In genomic region chr4:163448541-163449203, GRCh38 we compare ENCODE assay signal across 16 cellular contexts. TPM values are rescaled to one million over a fixed set of nuclear protein-coding genes. Genes with fewer than 3 reads are reported as not detected.
DNase-seq lines count a peak whose midpoint lies in the region; ATAC-seq, FAIRE-seq and TF ChIP-seq lines count a peak whose summit lies in the region.
"Had no signal": no experiment of that assay in that cellular context is flagged by ENCODE, and none has a peak within 500 bp of the region (broad histone marks: within the 10 kb centered on the region; RNA-seq: fewer than 3 reads in every experiment).

No MANE protein-coding gene starts in this region.

- H3K4me1 Mint-ChIP-seq in activated naive CD4-positive, alpha-beta T cell treated with anti-CD3 and anti-CD28 coated beads, Interleukin-2, amount 10 ng/mL, durations not matched to agents 7 days and 5 days, result no peaks in the 10 kb centered on the region
- H3K4me1 Mint-ChIP-seq: CD8-positive, alpha-beta memory T cell had no signal

- no peak overlapping the region for H3K27ac Mint-ChIP-seq in activated naive CD4-positive, alpha-beta T cell treated with anti-CD3 and anti-CD28 coated beads, Interleukin-2, amount 10 ng/mL, durations not matched to agents 7 days and 5 days
- H3K27ac Mint-ChIP-seq: CD8-positive, alpha-beta memory T cell had no signal

- no peaks in the 10 kb centered on the region for H3K9me3 Mint-ChIP-seq in activated naive CD4-positive, alpha-beta T cell treated with anti-CD3 and anti-CD28 coated beads, Interleukin-2, amount 10 ng/mL, durations not matched to agents 7 days and 5 days
- H3K9me3 Mint-ChIP-seq: brain; CD8-positive, alpha-beta memory T cell had no signal

- H3K27me3 Mint-ChIP-seq in activated naive CD4-positive, alpha-beta T cell treated with anti-CD3 and anti-CD28 coated beads, Interleukin-2, amount 10 ng/mL, durations not matched to agents 7 days and 5 days, result peaks cover 4% of the 10 kb centered on the region
- H3K27me3 Mint-ChIP-seq: brain had no signal

- TF ChIP-seq POLR2A in H54 (IDR thresholded peaks at IDR 0.05; ENCODE audit: low read depth, low read length), result no peak

- ATAC-seq in GM19452 (IDR thresholded peaks at IDR 0.05; ENCODE audit: unreplicated experiment), result no peak

- CTCF ChIA-PET in activated naive CD4-positive, alpha-beta T cell treated with anti-CD3 and anti-CD28 coated beads, Interleukin-2, amount 10 ng/mL, durations not matched to agents 7 days and 5 days (lab: Charles Lee), result no interaction called here

- no peaks in the 10 kb centered on the region for H3K36me3 Mint-ChIP-seq in activated naive CD4-positive, alpha-beta T cell treated with anti-CD3 and anti-CD28 coated beads, Interleukin-2, amount 10 ng/mL, durations not matched to agents 7 days and 5 days
- H3K36me3 Mint-ChIP-seq: brain; CD8-positive, alpha-beta memory T cell had no signal

- H3K4me3 Mint-ChIP-seq in activated naive CD4-positive, alpha-beta T cell treated with anti-CD3 and anti-CD28 coated beads, Interleukin-2, amount 10 ng/mL, durations not matched to agents 7 days and 5 days, result no peak overlapping the region
- H3K4me3 Mint-ChIP-seq: brain; CD8-positive, alpha-beta memory T cell had no signal

- H3K27ac ChIP-seq in epithelial cell of prostate, result no peak overlapping the region
- H3K27ac ChIP-seq: SJSA1, testis had no signal

- peak; percentile 85 for FAIRE-seq in H54 (lab: Jason Lieb, UNC)
- FAIRE-seq: endothelial cell of umbilical vein had no signal

- DNase-seq in H54 (ENCODE audit: insufficient read length, low spot score) (peak; percentile 21), RPMI7951 (ENCODE audit: low read depth) (peak; percentile 73), epithelial cell of prostate (ENCODE audit: low read depth, low spot score) (peak; percentile 31), putamen (ENCODE audit: low spot score) (peak; percentile 33), COLO668 (lab: John Stamatoyannopoulos, UW; ENCODE audit: unreplicated experiment) (no peak), HuH-7 (ENCODE audit: low spot score) (no peak)
- no peak for DNase-seq in activated naive CD4-positive, alpha-beta T cell treated with anti-CD3 and anti-CD28 coated beads, Interleukin-2, amount 10 ng/mL, durations not matched to agents 7 days and 5 days
- DNase-seq: activated CD4-positive, alpha-beta T cell treated with anti-CD3 and anti-CD28 coated beads for 1 hour; CD8-positive, alpha-beta memory T cell; NCI-H1694; NCI-H748 treated with DMSO at 0.1 percent for 48 hours; testis had no signal

RNA-seq across cellular contexts. Expression of gene TKTL2, which starts 24.9 kb away (rescaled TPM):
- total RNA-seq in RPMI7951 (2014; rRNA removed; shearing (Covaris generic)), result not detected in 2 replicates
- total RNA-seq: CD8-positive, alpha-beta memory T cell; endothelial cell of umbilical vein; SJSA1 had no signal

RNA-seq across cellular contexts. Expression of gene TMA16, which starts 45.8 kb away (rescaled TPM):
- 31.5 and 35.1 TPM in 2 replicates for total RNA-seq in RPMI7951 (2014; rRNA removed; shearing (Covaris generic))

Comparison
In these comparisons a context has a peak if more than half of its experiments do, and no peak if none do; other contexts are left out.
1. DNase-seq: peak in H54 (single experiment), RPMI7951 (single experiment), epithelial cell of prostate (single experiment) and putamen (single experiment); none in COLO668 (single experiment), HuH-7 (single experiment) and activated naive CD4-positive, alpha-beta T cell treated with anti-CD3 and anti-CD28 coated beads, Interleukin-2, amount 10 ng/mL, durations not matched to agents 7 days and 5 days (single experiment).